8 cellular contexts compared by ENCODE assay signal in genomic region chr4:184097240-184097619, GRCh38.
DNase-seq lines count a peak whose midpoint lies in the region; ATAC-seq and TF ChIP-seq lines count a peak whose summit lies in the region.

No MANE protein-coding gene starts in this region.

- no peak for TF ChIP-seq EP300 in transverse colon (IDR thresholded peaks at IDR 0.05; ENCODE audit: low read depth)

- H3K27ac ChIP-seq in HL-60 (replicated peaks) (no peak overlapping the region), transverse colon (no peak overlapping the region)

- ATAC-seq in GM18519 (IDR thresholded peaks at IDR 0.05; ENCODE audit: low FRiP score, unreplicated experiment): peak; percentile 54

- intact Hi-C loops in transverse colon (cut with DNase I; ENCODE audit: low total_unique reads): loop anchor here (10.0 kb wide), 1 partner anchor 642 kb away; no protein-coding TSS in a partner anchor

- H3K4me3 ChIP-seq in HL-60 (replicated peaks; ENCODE audit: insufficient read depth, low read length): no peak overlapping the region
- H3K4me3 ChIP-seq in mucosa of stomach (ENCODE audit: low read length): no peak overlapping the region
- H3K4me3 ChIP-seq in transverse colon: peak overlapping the region in 2 of 4 donors; percentile 5 to 31

- 62% methylated on average over 24 of the region's 27 CpGs; no CpG with 5 or more reads in 1 of the 2 donors for WGBS in transverse colon (ENCODE audit: low coverage in 1 of 2), 2 donors

- H3K27me3 ChIP-seq in HL-60 (ENCODE audit: insufficient read depth, poor library complexity, severe bottlenecking) (peaks cover 5% of the 10 kb centered on the region), mucosa of stomach (ENCODE audit: control insufficient read depth, insufficient read depth, low read length) (no peaks in the 10 kb centered on the region), transverse colon (no peaks in the 10 kb centered on the region)

- TF ChIP-seq CTCF in HL-60 (IDR thresholded peaks at IDR 0.05; ENCODE audit: insufficient read depth, low read length): no peak
- peak in 4 of 5 experiments; percentile 9 to 22 (median 15) for TF ChIP-seq CTCF in transverse colon (IDR thresholded peaks at IDR 0.05)

- H3K9ac ChIP-seq in mucosa of stomach (ENCODE audit: low read length): peak overlapping the region; percentile 35

- DNase-seq in HL-60 (ENCODE audit: low read depth in 1 of 2, low spot score in 1 of 2) (peak; percentile 4 to 8), ecto neural progenitor cell (ENCODE audit: low spot score) (peak; percentile 60), transverse colon (peak; percentile 57), OCI-M1 (lab: John Stamatoyannopoulos, UW) (no peak), NCI-H82 treated with DMSO at 0.1 percent for 48 hours (lab: John Stamatoyannopoulos, UW; ENCODE audit: unreplicated experiment) (no peak)
- no peak for DNase-seq in activated effector memory CD4-positive, alpha-beta T cell treated with anti-CD3 and anti-CD28 coated beads, Interleukin-2, amount 50 U/mL, for 16 hours

- no peaks in the 10 kb centered on the region for H3K36me3 ChIP-seq in mucosa of stomach (ENCODE audit: control insufficient read depth, insufficient read depth, low read length)
- H3K36me3 ChIP-seq in transverse colon: no peaks in the 10 kb centered on the region

- in situ Hi-C loops in transverse colon (cut with MboI; ENCODE audit: low pct_ligation_motif_present in 1 of 4, low pct_unique_long_range_greater_than_20kb in 1 of 4, low sequenced_read_pairs in 3 of 4): no loop called here

- H3K9me3 ChIP-seq in mucosa of stomach (ENCODE audit: control insufficient read depth, low read length) (no peaks in the 10 kb centered on the region), transverse colon (no peaks in the 10 kb centered on the region)

- H3K4me1 ChIP-seq in mucosa of stomach (ENCODE audit: control insufficient read depth, insufficient read depth, low read length) (peaks cover 7% of the 10 kb centered on the region), transverse colon (peaks cover 0 to 5% (median 0%) of the 10 kb centered on the region in 4 donors)

- no peak for TF ChIP-seq POLR2A in transverse colon (IDR thresholded peaks at IDR 0.05)

Comparison
In these comparisons a context has a peak if more than half of its experiments do, and no peak if none do; other contexts are left out.
1. DNase-seq: peak in HL-60 (2 of 2), ecto neural progenitor cell (single experiment) and transverse colon (single experiment); none in OCI-M1 (single experiment), activated effector memory CD4-positive, alpha-beta T cell treated with anti-CD3 and anti-CD28 coated beads, Interleukin-2, amount 50 U/mL, for 16 hours (single experiment) and NCI-H82 treated with DMSO at 0.1 percent for 48 hours (single experiment).